In genomic region chr12:752673-753400, GRCh38 we compare ENCODE assay signal across 9 cellular contexts. TPM values are rescaled to one million over a fixed set of nuclear protein-coding genes. Genes with fewer than 3 reads are reported as not detected.
A peak's percentile ranks its signal among the peaks of the same experiment; 100 is the strongest.
DNase-seq lines count a peak whose midpoint lies in the region; ATAC-seq and TF ChIP-seq lines count a peak whose summit lies in the region.
"Had no signal": no experiment of that assay in that cellular context is flagged by ENCODE, and none has a peak within 500 bp of the region (broad histone marks: within the 10 kb centered on the region; RNA-seq: fewer than 3 reads in every experiment).

No MANE protein-coding gene starts in this region.

- H3K27ac Mint-ChIP-seq in CD8-positive, alpha-beta T cell: peak overlapping the region; percentile 94

- H3K4me3 Mint-ChIP-seq in CD8-positive, alpha-beta T cell: peak overlapping the region; percentile 96

- no peaks in the 10 kb centered on the region for H3K27me3 Mint-ChIP-seq in CD8-positive, alpha-beta T cell (ENCODE audit: low read depth)
- H3K27me3 Mint-ChIP-seq: activated naive CD8-positive, alpha-beta T cell had no signal

- H3K36me3 Mint-ChIP-seq in CD8-positive, alpha-beta T cell: peaks cover 22% of the 10 kb centered on the region

- H3K36me3 ChIP-seq in CD8-positive, alpha-beta T cell (ENCODE audit: insufficient read depth, low read length): no peaks in the 10 kb centered on the region

- CTCF ChIA-PET in CD8-positive, alpha-beta T cell (lab: Charles Lee): interaction anchor here (1.3 to 6.0 kb wide), 10 partner anchors 15 to 182 kb away, joined by 4 to 61 read pairs (median 20); no protein-coding TSS in a partner anchor

- intact Hi-C loops in CD8-positive, alpha-beta T cell (cut with DNase I, micrococcal nuclease): loop anchor here (1.0 to 10.0 kb wide), 10 partner anchors 36 to 842 kb away; partner anchors contain the start of genes ERC1 (in 2 of the 2), FBXL14 (in 2 of the 2), KDM5A (in 1 of the 2) and RAD52 (in 1 of the 2)

- H3K4me1 ChIP-seq in CD8-positive, alpha-beta T cell (ENCODE audit: insufficient read depth, low read length): peaks cover 33% of the 10 kb centered on the region

- H3K9me3 Mint-ChIP-seq in CD8-positive, alpha-beta T cell: no peaks in the 10 kb centered on the region

- TF ChIP-seq CTCF in CD8-positive, alpha-beta T cell (IDR thresholded peaks at IDR 0.05): no peak

- H3K27me3 ChIP-seq in CD8-positive, alpha-beta T cell (ENCODE audit: insufficient read depth, low read length): no peaks in the 10 kb centered on the region

- POLR2A ChIA-PET in CD8-positive, alpha-beta T cell (lab: Charles Lee): interaction anchor here (0.6 to 5.3 kb wide), 19 partner anchors 12 to 197 kb away, joined by 3 to 58 read pairs (median 4); partner anchors contain the start of gene RAD52

- H3K4me1 Mint-ChIP-seq in CD8-positive, alpha-beta T cell (ENCODE audit: low read depth): peaks cover 29% of the 10 kb centered on the region

- H3K27ac ChIP-seq in CD8-positive, alpha-beta T cell (ENCODE audit: low read depth, low read length): peak overlapping the region; percentile 68

- ATAC-seq in CD8-positive, alpha-beta T cell: peak; percentile 25
- ATAC-seq in HG03342 (IDR thresholded peaks at IDR 0.05; ENCODE audit: unreplicated experiment): peak; percentile 23

- DNase-seq in CD8-positive, alpha-beta T cell: peak in 6 of 7 experiments; percentile 18 to 72 (median 38)
- DNase-seq in GM19238 (ENCODE audit: insufficient read length, low spot score): peak; percentile 35
- DNase-seq in T-helper 1 cell: peak; percentile 18 to 67 (median 35)
- peak; percentile 51 for DNase-seq in central memory CD4-positive, alpha-beta T cell
- DNase-seq in kidney tubule cell (ENCODE audit: low spot score): peak; percentile 66
- DNase-seq in stimulated activated CD8-positive, alpha-beta memory T cell treated with anti-CD3 and anti-CD28 coated beads, Interleukin-15, amount 100 ng/mL, for 24 hours (ENCODE audit: low read depth): peak; percentile 8
- DNase-seq in putamen (ENCODE audit: low spot score): no peak

- H3K4me3 ChIP-seq in CD8-positive, alpha-beta T cell (ENCODE audit: low read depth, low read length): peak overlapping the region; percentile 58

- H3K9me3 ChIP-seq in CD8-positive, alpha-beta T cell (ENCODE audit: low read length): no peaks in the 10 kb centered on the region

RNA-seq across cellular contexts. Expression of gene WNK1, which starts 0.5 kb away (rescaled TPM):
- total RNA-seq in CD8-positive, alpha-beta T cell: 100 to 1,000 TPM; 142 to 157 TPM
